In the genomic region with DNA sequence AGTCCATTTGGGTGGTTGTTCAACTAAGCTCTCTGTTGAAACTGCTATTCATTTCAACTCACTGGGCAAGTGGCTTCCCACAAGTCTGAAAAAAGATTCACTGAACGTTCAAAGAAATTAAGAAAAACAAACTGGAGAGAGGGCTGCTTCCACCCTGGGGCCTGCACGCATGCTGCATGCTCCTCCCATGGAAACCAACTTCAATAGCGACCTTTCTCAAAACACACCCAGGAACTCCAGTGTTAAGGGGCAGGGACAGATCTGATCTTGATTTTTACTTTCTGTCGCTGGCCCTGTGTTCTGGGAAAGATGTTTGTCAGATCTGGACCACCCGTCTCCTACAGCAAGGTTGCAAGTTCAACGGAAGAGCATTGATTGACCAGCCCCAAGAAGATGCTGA, we compare ENCODE assay signal across 25 cellular contexts.
DNase-seq lines count a peak whose midpoint lies in the region; ATAC-seq, FAIRE-seq and TF ChIP-seq lines count a peak whose summit lies in the region.
"Had no signal": no experiment of that assay in that cellular context is flagged by ENCODE, and none has a peak within 500 bp of the region (broad histone marks: within the 10 kb centered on the region; RNA-seq: fewer than 3 reads in every experiment).

No MANE protein-coding gene starts in this region.

- DNase-seq in HepG2 (ENCODE audit: low spot score) (no peak), right lobe of liver (no peak), left kidney (ENCODE audit: low read depth, low spot score) (peak; percentile 58), type B pancreatic cell (ENCODE audit: extremely low spot score, unreplicated experiment) (no peak), NCI-H146 (lab: John Stamatoyannopoulos, UW) (no peak), SHP77 (lab: John Stamatoyannopoulos, UW) (no peak)
- no peak for DNase-seq in stimulated activated naive CD4-positive, alpha-beta T cell treated with Interleukin-2 at 50 U/mL for 16 hours (lab: John Stamatoyannopoulos, UW)
- DNase-seq: Calu3, DMS153, DND-41, GOT3, HCEC 1CT, NCI-H1092, NCI-H1417 treated with DMSO at 0.1 percent for 48 hours, NCI-H187, NCI-H524, NCI-H774 had no signal

- H3K4me3 ChIP-seq in HepG2 (replicated peaks in 1 of 3; ENCODE audit: insufficient read depth in 1 of 3, low read depth in 2 of 3, low read length in 3 of 3) (no peak overlapping the region), right lobe of liver (no peak overlapping the region), neuron (ENCODE audit: low read length) (peak overlapping the region; percentile 20)
- H3K4me3 ChIP-seq: SJSA1 had no signal

- in situ Hi-C loops in HepG2 (cut with HindIII; ENCODE audit: extremely low pct_ligation_motif_present, low pct_unique_long_range_greater_than_20kb): loop anchor here (5.0 kb wide), 1 partner anchor 133 kb away; no protein-coding TSS in a partner anchor

- CTCF ChIA-PET in HepG2 (lab: Yijun Ruan, JAX; ENCODE audit: low intra/inter-chr PET ratio, low total read pairs): no interaction called here

- peaks cover 0 to 23% of the 10 kb centered on the region in 2 experiments; a peak in 2 of 5 replicates for H3K27me3 ChIP-seq in HepG2 (ENCODE audit: control insufficient read depth in 1 of 2, insufficient read depth in 2 of 2, low read length in 2 of 2)
- no peaks in the 10 kb centered on the region for H3K27me3 ChIP-seq in right lobe of liver
- H3K27me3 ChIP-seq in neuron (ENCODE audit: insufficient read depth, low read length): no peaks in the 10 kb centered on the region

- no peaks in the 10 kb centered on the region for H3K9me3 Mint-ChIP-seq in type B pancreatic cell

- H3K27me3 Mint-ChIP-seq in type B pancreatic cell: peaks cover 4% of the 10 kb centered on the region

- no peaks in the 10 kb centered on the region for H4K20me1 ChIP-seq in HepG2 (ENCODE audit: insufficient read depth, low read length)

- TF ChIP-seq POLR2A in HepG2 (IDR thresholded peaks at IDR 0.05; ENCODE audit: insufficient read depth in 1 of 2, low read depth in 2 of 2, low read length in 2 of 2) (no peak), right lobe of liver (IDR thresholded peaks at IDR 0.05) (no peak)

- no TSS peak for BruUV-seq in HepG2 (replicated peaks; lab: Mats Ljungman, UMichigan)

- H3K9me3 ChIP-seq in HepG2 (ENCODE audit: low read length) (no peaks in the 10 kb centered on the region), right lobe of liver (no peaks in the 10 kb centered on the region), neuron (ENCODE audit: low read length) (peaks cover 3% of the 10 kb centered on the region)
- H3K9me3 ChIP-seq: SJSA1 had no signal

- H3K36me3 Mint-ChIP-seq in type B pancreatic cell: no peaks in the 10 kb centered on the region

- peak overlapping the region; percentile 59 for H3K27ac Mint-ChIP-seq in type B pancreatic cell
- H3K27ac Mint-ChIP-seq: B cell had no signal

- TF ChIP-seq RAD21 in HepG2 (CRISPR knock-in tag; IDR thresholded peaks at IDR 0.05): no peak

- H3K4me3 Mint-ChIP-seq in type B pancreatic cell: peak overlapping the region; percentile 27
- H3K4me3 Mint-ChIP-seq: B cell had no signal

- H3K4me1 Mint-ChIP-seq in type B pancreatic cell (ENCODE audit: unreplicated experiment): peaks cover 12% of the 10 kb centered on the region
- H3K4me1 Mint-ChIP-seq: B cell had no signal

- no peak overlapping the region for H3K9ac ChIP-seq in HepG2 (ENCODE audit: insufficient read depth, low read depth, low read length)

- ATAC-seq in HepG2 (peak; percentile 30), right lobe of liver (no peak)

- H3K36me3 ChIP-seq in HepG2 (replicated peaks in 1 of 2; ENCODE audit: control insufficient read depth in 1 of 2, insufficient read depth in 2 of 2, low read length in 2 of 2): no peaks in the 10 kb centered on the region
- H3K36me3 ChIP-seq in right lobe of liver: no peaks in the 10 kb centered on the region
- no peaks in the 10 kb centered on the region for H3K36me3 ChIP-seq in neuron (ENCODE audit: insufficient read depth, low read length)
- H3K36me3 ChIP-seq: SJSA1 had no signal

- peak overlapping the region; percentile 41; the same call in 1 of the 2 replicates for H3K4me2 ChIP-seq in HepG2 (ENCODE audit: low read depth, low read length)

- TF ChIP-seq EP300 in HepG2 (IDR thresholded peaks at IDR 0.05; ENCODE audit: low read depth in 2 of 2, low read length in 2 of 2) (no peak), HepG2 (CRISPR knock-in tag; IDR thresholded peaks at IDR 0.05; ENCODE audit: borderline replicate concordance) (no peak)

- intact Hi-C loops in HepG2 (cut with micrococcal nuclease; ENCODE audit: unreplicated experiment) (no loop called here), right lobe of liver (cut with DNase I) (loop anchor here in 1 of 2 donors (10.0 kb wide), 1 partner anchor 141 kb away; no protein-coding TSS in a partner anchor)

- no peak for FAIRE-seq in HepG2 (lab: Jason Lieb, UNC)
- FAIRE-seq: GM12892, GM19239, RCC 7860 had no signal

- POLR2A ChIA-PET in HepG2 (lab: Yijun Ruan, JAX): no interaction called here

- peaks cover 58% of the 10 kb centered on the region for H3K4me1 ChIP-seq in HepG2 (ENCODE audit: insufficient read depth, low read length)
- peaks cover 0 to under 1% (median 0%) of the 10 kb centered on the region in 4 donors for H3K4me1 ChIP-seq in right lobe of liver
- peaks cover 23% of the 10 kb centered on the region for H3K4me1 ChIP-seq in neuron (ENCODE audit: insufficient read depth, low read length)

- no peaks in the 10 kb centered on the region for H3K79me2 ChIP-seq in HepG2 (ENCODE audit: insufficient read depth, low read length)

- TF ChIP-seq CTCF in HepG2 (CRISPR knock-in tag; IDR thresholded peaks at IDR 0.05) (no peak), right lobe of liver (IDR thresholded peaks at IDR 0.05) (no peak), type B pancreatic cell (conservative IDR thresholded peaks at IDR 0.05) (no peak)

- 13% methylated on average over 4 of the region's 6 CpGs for WGBS in HepG2 (ENCODE audit: low lambda C conversion rate)
- 43% methylated on average over 5 of the region's 6 CpGs for WGBS in right lobe of liver (ENCODE audit: insufficient coverage, low coverage, low lambda C conversion rate, missing lambda C conversion rate)

- no peak overlapping the region for H2AFZ ChIP-seq in HepG2 (ENCODE audit: low read length)
- peak overlapping the region; percentile 44 for H2AFZ ChIP-seq in neuron (ENCODE audit: low read depth, low read length)

- H3K27ac ChIP-seq in HepG2 (ENCODE audit: extremely low read length, insufficient read depth, low read length) (no peak overlapping the region), right lobe of liver (no peak overlapping the region)
- H3K27ac ChIP-seq: 22Rv1, C4-2B, SJSA1 had no signal

TF ChIP-seq in HepG2, 621 proteins besides CTCF, POLR2A, EP300 and RAD21 (continues in another document):
- TF ChIP-seq KDM5B (CRISPR knock-in tag; IDR thresholded peaks at IDR 0.05; ENCODE audit: borderline replicate concordance): no peak
- no peak for TF ChIP-seq TCF7 (IDR thresholded peaks at IDR 0.05; ENCODE audit: low read depth)
- TF ChIP-seq STAG1 (CRISPR knock-in tag; IDR thresholded peaks at IDR 0.05): no peak
- no peak for TF ChIP-seq EEA1 (CRISPR knock-in tag; IDR thresholded peaks at IDR 0.05; ENCODE audit: borderline replicate concordance)
- no peak for TF ChIP-seq HNRNPL (IDR thresholded peaks at IDR 0.05; ENCODE audit: low read depth, low read length)
- TF ChIP-seq RFX5 (IDR thresholded peaks at IDR 0.05; ENCODE audit: low read depth, low read length): no peak
- TF ChIP-seq ZNF292 (CRISPR knock-in tag; IDR thresholded peaks at IDR 0.05; ENCODE audit: borderline replicate concordance, low read depth): no peak
- no peak for TF ChIP-seq ZNF256 (CRISPR knock-in tag; conservative IDR thresholded peaks at IDR 0.05)
- TF ChIP-seq ZZZ3 (CRISPR knock-in tag; IDR thresholded peaks at IDR 0.05; ENCODE audit: borderline replicate concordance): no peak
- no peak for TF ChIP-seq RBM22 (optimal IDR thresholded peaks at IDR 0.05; ENCODE audit: low read length)
- no peak for TF ChIP-seq CEBPB (IDR thresholded peaks at IDR 0.05; ENCODE audit: borderline replicate concordance, low read depth, low read length)
- no peak for TF ChIP-seq MYNN (CRISPR knock-in tag; IDR thresholded peaks at IDR 0.05; ENCODE audit: low read depth)
- TF ChIP-seq, protein P1, sequence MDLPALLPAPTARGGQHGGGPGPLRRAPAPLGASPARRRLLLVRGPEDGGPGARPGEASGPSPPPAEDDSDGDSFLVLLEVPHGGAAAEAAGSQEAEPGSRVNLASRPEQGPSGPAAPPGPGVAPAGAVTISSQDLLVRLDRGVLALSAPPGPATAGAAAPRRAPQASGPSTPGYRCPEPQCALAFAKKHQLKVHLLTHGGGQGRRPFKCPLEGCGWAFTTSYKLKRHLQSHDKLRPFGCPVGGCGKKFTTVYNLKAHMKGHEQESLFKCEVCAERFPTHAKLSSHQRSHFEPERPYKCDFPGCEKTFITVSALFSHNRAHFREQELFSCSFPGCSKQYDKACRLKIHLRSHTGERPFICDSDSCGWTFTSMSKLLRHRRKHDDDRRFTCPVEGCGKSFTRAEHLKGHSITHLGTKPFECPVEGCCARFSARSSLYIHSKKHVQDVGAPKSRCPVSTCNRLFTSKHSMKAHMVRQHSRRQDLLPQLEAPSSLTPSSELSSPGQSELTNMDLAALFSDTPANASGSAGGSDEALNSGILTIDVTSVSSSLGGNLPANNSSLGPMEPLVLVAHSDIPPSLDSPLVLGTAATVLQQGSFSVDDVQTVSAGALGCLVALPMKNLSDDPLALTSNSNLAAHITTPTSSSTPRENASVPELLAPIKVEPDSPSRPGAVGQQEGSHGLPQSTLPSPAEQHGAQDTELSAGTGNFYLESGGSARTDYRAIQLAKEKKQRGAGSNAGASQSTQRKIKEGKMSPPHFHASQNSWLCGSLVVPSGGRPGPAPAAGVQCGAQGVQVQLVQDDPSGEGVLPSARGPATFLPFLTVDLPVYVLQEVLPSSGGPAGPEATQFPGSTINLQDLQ (CRISPR knock-in tag; IDR thresholded peaks at IDR 0.05): no peak
- no peak for TF ChIP-seq EED (CRISPR knock-in tag; IDR thresholded peaks at IDR 0.05)
- no peak for TF ChIP-seq ZNF781 (CRISPR knock-in tag; IDR thresholded peaks at IDR 0.05; ENCODE audit: borderline replicate concordance, not compliant biosample characterization)
- TF ChIP-seq ARNTL (CRISPR knock-in tag; IDR thresholded peaks at IDR 0.05): no peak
- no peak for TF ChIP-seq ZNF335 (CRISPR knock-in tag; IDR thresholded peaks at IDR 0.05)
